ENCODE assay signal across 1 cellular context in genomic region chr11:120267319-120267718, GRCh38.
TF ChIP-seq lines count a peak whose summit lies in the region.

No MANE protein-coding gene starts in this region.

TF ChIP-seq in GM12891, 5 proteins besides CTCF, POLR2A, EP300 and RAD21:
- TF ChIP-seq SPI1 (IDR thresholded peaks at IDR 0.05; ENCODE audit: low read depth, low read length), result peak; percentile 32; the same call in 1 of the 2 replicates
- no peak for TF ChIP-seq POLR2AphosphoS5 (IDR thresholded peaks at IDR 0.05; ENCODE audit: low read depth, low read length)
TF ChIP-seq in GM12891: peak in this region for 1.
